In genomic region chr22:21652010-21652546, GRCh38 we compare ENCODE assay signal across 8 cellular contexts. TPM values are rescaled to one million over a fixed set of nuclear protein-coding genes. Genes with fewer than 3 reads are reported as not detected.
DNase-seq lines count a peak whose midpoint lies in the region; ATAC-seq and TF ChIP-seq lines count a peak whose summit lies in the region.

No MANE protein-coding gene starts in this region.

- in situ Hi-C loops in Caki2 (cut with HindIII; ENCODE audit: low pct_unique_long_range_greater_than_20kb, low sequenced_read_pairs), result no loop called here

- H3K27ac ChIP-seq in OCI-LY3 (ENCODE audit: low read length), result peak overlapping the region; percentile 72
- H3K27ac ChIP-seq in mucosa of rectum (ENCODE audit: low read depth in 2 of 2, low read length in 2 of 2), result no peak overlapping the region

- H3K4me2 ChIP-seq in OCI-LY3 (ENCODE audit: low read length), result peak overlapping the region; percentile 97

- H3K36me3 ChIP-seq in OCI-LY3 (replicated peaks; ENCODE audit: low read depth, low read length), result peaks cover 13% of the 10 kb centered on the region
- peaks cover 0 to 3% of the 10 kb centered on the region in 2 donors for H3K36me3 ChIP-seq in mucosa of rectum (ENCODE audit: control insufficient read depth in 2 of 2, insufficient read depth in 2 of 2, low read length in 2 of 2)

- peak; percentile 83 for ATAC-seq in GM19468 (IDR thresholded peaks at IDR 0.05; ENCODE audit: extremely low read depth, unreplicated experiment)

- H3K9me3 ChIP-seq in OCI-LY3 (ENCODE audit: insufficient read depth, low read length), result no peaks in the 10 kb centered on the region
- H3K9me3 ChIP-seq in mucosa of rectum (ENCODE audit: control insufficient read depth in 2 of 2, low read length in 2 of 2), result no peaks in the 10 kb centered on the region

- H3K9ac ChIP-seq in OCI-LY3 (ENCODE audit: low read length) (peak overlapping the region; percentile 90), mucosa of rectum (ENCODE audit: low read depth in 1 of 2, low read length in 2 of 2) (peak overlapping the region; percentile 32 to 52)

- peak overlapping the region; percentile 79 for H3K4me3 ChIP-seq in OCI-LY3 (ENCODE audit: low read length)
- peak overlapping the region; percentile 85 for H3K4me3 ChIP-seq in epithelial cell of proximal tubule (ENCODE audit: low read depth, low read length)
- H3K4me3 ChIP-seq in mucosa of rectum (ENCODE audit: low read length in 2 of 2), result peak overlapping the region; percentile 64 to 75

- peak overlapping the region; percentile 82 for H2AFZ ChIP-seq in OCI-LY3 (ENCODE audit: low read depth, low read length)

- no peaks in the 10 kb centered on the region for H4K20me1 ChIP-seq in OCI-LY3 (ENCODE audit: insufficient read depth, low read length)

- DNase-seq in Caki2 (ENCODE audit: low read depth) (peak; percentile 86), HT-29 (ENCODE audit: low spot score) (peak; percentile 84), epithelial cell of proximal tubule (ENCODE audit: low read depth) (no peak)
- DNase-seq in activated CD8-positive, alpha-beta memory T cell treated with anti-CD3 and anti-CD28 coated beads, Interleukin-2, amount 50 U/mL, for 48 hours, result peak; percentile 95
- DNase-seq in stimulated activated CD8-positive, alpha-beta memory T cell treated with anti-CD3 and anti-CD28 coated beads, Interleukin-4, amount 100 ng/mL, for 1 hour (ENCODE audit: low read depth in 2 of 2, low spot score in 1 of 2), result peak; percentile 55 to 68

- H3K27me3 ChIP-seq in OCI-LY3 (ENCODE audit: low read depth, low read length) (no peaks in the 10 kb centered on the region), mucosa of rectum (ENCODE audit: control insufficient read depth in 2 of 2, insufficient read depth in 2 of 2, low read length in 2 of 2) (no peaks in the 10 kb centered on the region)

- no peak for TF ChIP-seq CTCF in OCI-LY3 (IDR thresholded peaks at IDR 0.05; ENCODE audit: low read depth, low read length)
- TF ChIP-seq CTCF in epithelial cell of proximal tubule (conservative IDR thresholded peaks at IDR 0.05; ENCODE audit: low read depth, low read length), result no peak

- peaks cover 17% of the 10 kb centered on the region for H3K4me1 ChIP-seq in OCI-LY3 (ENCODE audit: low read length)
- H3K4me1 ChIP-seq in mucosa of rectum (ENCODE audit: control insufficient read depth in 2 of 2, insufficient read depth in 2 of 2, low read length in 2 of 2), result peaks cover 10 to 18% of the 10 kb centered on the region in 2 donors

- peaks cover 13% of the 10 kb centered on the region for H3K79me2 ChIP-seq in OCI-LY3 (ENCODE audit: low read length)

RNA-seq across cellular contexts. Expression of gene SDF2L1, which starts 10.0 kb away (rescaled TPM):
- total RNA-seq in Caki2 (2014; rRNA removed; shearing (Covaris generic); ENCODE audit: low replicate concordance), result 39.5 and 46.1 TPM in 2 replicates
- 134 and 139 TPM in 2 replicates for total RNA-seq in HT-29 (2014; rRNA removed; shearing (Covaris generic))
- total RNA-seq in epithelial cell of proximal tubule, result 93.2 and 109 TPM in 2 replicates

RNA-seq across cellular contexts. Expression of gene PPIL2, which starts 13.7 kb away (rescaled TPM):
- 13.4 and 15.8 TPM in 2 replicates for total RNA-seq in Caki2 (2014; rRNA removed; shearing (Covaris generic); ENCODE audit: low replicate concordance)
- 35.5 and 42.6 TPM in 2 replicates for total RNA-seq in HT-29 (2014; rRNA removed; shearing (Covaris generic))
- 25.5 and 31.0 TPM in 2 replicates for total RNA-seq in epithelial cell of proximal tubule

RNA-seq across cellular contexts. Expression of gene CCDC116, which starts 19.5 kb away (rescaled TPM):
- total RNA-seq in Caki2 (2014; rRNA removed; shearing (Covaris generic); ENCODE audit: low replicate concordance), result 0.07 TPM in 1 of 2 replicates, not detected in the other
- 0.33 TPM in 1 of 2 replicates, not detected in the other for total RNA-seq in HT-29 (2014; rRNA removed; shearing (Covaris generic))
- 0.17 and 0.29 TPM in 2 replicates for total RNA-seq in epithelial cell of proximal tubule

RNA-seq across cellular contexts. Expression of gene YDJC, which starts 22.3 kb away (rescaled TPM):
- 158 and 165 TPM in 2 replicates for total RNA-seq in Caki2 (2014; rRNA removed; shearing (Covaris generic); ENCODE audit: low replicate concordance)
- total RNA-seq in HT-29 (2014; rRNA removed; shearing (Covaris generic)), result 160 and 195 TPM in 2 replicates
- total RNA-seq in epithelial cell of proximal tubule, result 123 TPM in 2 replicates
